Comparison of ENCODE assay signal across 16 cellular contexts in genomic region chr19:10918359-10918758, GRCh38.
"Had no signal": no experiment of that assay in that cellular context is flagged by ENCODE, and none has a peak within 500 bp of the region (broad histone marks: within the 10 kb centered on the region; RNA-seq: fewer than 3 reads in every experiment).

No MANE protein-coding gene starts in this region.

- H3K4me3 Mint-ChIP-seq: activated CD4-positive, alpha-beta memory T cell treated with anti-CD3 and anti-CD28 coated beads for 36 hours; activated naive CD8-positive, alpha-beta T cell; activated T-helper 1 cell treated with anti-CD3 and anti-CD28 coated beads, Interleukin-12 subunit alpha, Interleukin-12 subunit beta, Interleukin-2, Interleukin-4 antibody, amounts not matched to agents 30 ng/mL and 10 ng/mL and 1 ng/mL, durations not matched to agents 14 hours and 24 hours and 36 hours; effector memory CD8-positive, alpha-beta T cell; nephron had no signal

- H3K4me3 ChIP-seq: esophagus squamous epithelium, lower lobe of right lung, tibial artery had no signal

- ATAC-seq: effector memory CD8-positive, alpha-beta T cell; lower lobe of right lung had no signal

- H3K36me3 Mint-ChIP-seq: activated naive CD8-positive, alpha-beta T cell had no signal

- H3K4me1 ChIP-seq: lower lobe of right lung, tibial artery had no signal

- DNase-seq: activated CD4-positive, alpha-beta memory T cell treated with anti-CD3 and anti-CD28 coated beads for 36 hours; activated gamma-delta T cell treated with Interleukin-2 at 50 U/mL for 16 hours; activated T-cell treated with anti-CD3 and anti-CD28 coated beads for 4 hours; dermis blood vessel endothelial cell; effector memory CD8-positive, alpha-beta T cell; esophagus squamous epithelium; lower lobe of right lung; midbrain; nucleus accumbens; stimulated activated naive CD4-positive, alpha-beta T cell; substantia nigra; T-helper 2 cell; tibial artery had no signal

- H3K27ac ChIP-seq: esophagus squamous epithelium, lower lobe of right lung, tibial artery had no signal

- H3K27me3 Mint-ChIP-seq: activated CD4-positive, alpha-beta memory T cell treated with anti-CD3 and anti-CD28 coated beads for 36 hours; activated naive CD8-positive, alpha-beta T cell; effector memory CD8-positive, alpha-beta T cell had no signal

- H3K9me3 ChIP-seq: esophagus squamous epithelium, lower lobe of right lung, tibial artery had no signal

- H3K9me3 Mint-ChIP-seq: activated CD4-positive, alpha-beta memory T cell treated with anti-CD3 and anti-CD28 coated beads for 36 hours; activated T-helper 1 cell treated with anti-CD3 and anti-CD28 coated beads, Interleukin-12 subunit alpha, Interleukin-12 subunit beta, Interleukin-2, Interleukin-4 antibody, amounts not matched to agents 30 ng/mL and 10 ng/mL and 1 ng/mL, durations not matched to agents 14 hours and 24 hours and 36 hours; effector memory CD8-positive, alpha-beta T cell; nephron had no signal

- H3K4me1 Mint-ChIP-seq: nephron had no signal

- H3K27ac Mint-ChIP-seq: activated CD4-positive, alpha-beta memory T cell treated with anti-CD3 and anti-CD28 coated beads for 36 hours; activated naive CD8-positive, alpha-beta T cell; activated T-helper 1 cell treated with anti-CD3 and anti-CD28 coated beads, Interleukin-12 subunit alpha, Interleukin-12 subunit beta, Interleukin-2, Interleukin-4 antibody, amounts not matched to agents 30 ng/mL and 10 ng/mL and 1 ng/mL, durations not matched to agents 14 hours and 24 hours and 36 hours; effector memory CD8-positive, alpha-beta T cell; nephron had no signal

- H3K27me3 ChIP-seq: esophagus squamous epithelium, tibial artery had no signal
